8 cellular contexts compared by ENCODE assay signal in genomic region chr17:38967290-38967738, GRCh38. TPM values are rescaled to one million over a fixed set of nuclear protein-coding genes. Genes with fewer than 3 reads are reported as not detected.
A peak's percentile ranks its signal among the peaks of the same experiment; 100 is the strongest.
DNase-seq lines count a peak whose midpoint lies in the region; ATAC-seq and TF ChIP-seq lines count a peak whose summit lies in the region.

A gene with protein sequence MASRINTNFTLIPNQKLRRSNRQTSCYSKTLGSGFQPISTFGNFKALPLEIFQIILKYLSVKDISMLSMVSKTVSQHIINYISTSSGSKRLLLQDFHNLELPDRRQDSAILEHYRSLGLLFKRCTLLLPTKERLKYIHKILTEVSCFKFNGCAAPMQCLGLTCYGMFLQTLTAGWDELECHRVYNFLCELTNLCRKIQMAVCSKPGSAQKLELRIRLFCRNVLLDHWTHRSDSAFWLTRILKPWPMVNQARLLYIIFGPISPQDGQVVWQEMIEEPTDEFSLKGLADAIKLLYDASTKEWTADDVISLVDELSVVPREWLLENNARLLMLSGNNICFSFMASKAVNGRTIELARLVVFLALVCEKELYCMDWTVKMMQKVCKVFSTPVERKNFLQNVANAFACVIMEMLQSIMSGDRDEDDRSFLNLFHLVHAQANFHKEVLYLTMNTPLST (minus strand): TSS chr17:38967403. CDS start chr17:38963025, 4,378 bp downstream.

- TF ChIP-seq CTCF in GM10266 (IDR thresholded peaks at IDR 0.05; ENCODE audit: control insufficient read depth, insufficient read depth, low read depth, missing control alignments) (no peak), omental fat pad (IDR thresholded peaks at IDR 0.05) (no peak)

- H3K9me3 ChIP-seq in stomach smooth muscle (ENCODE audit: control insufficient read depth in 2 of 2, low read length in 2 of 2): no peaks in the 10 kb centered on the region

- H3K9ac ChIP-seq in stomach smooth muscle (ENCODE audit: low read length in 2 of 2): peak within 1 kb of the TSS; percentile 62 to 67

- intact Hi-C loops in head of caudate nucleus (cut with DNase I): no loop called here

- no peaks in the 10 kb centered on the region for H3K4me1 ChIP-seq in stomach smooth muscle (ENCODE audit: control insufficient read depth, insufficient read depth, low read length)

- ATAC-seq in omental fat pad (ENCODE audit: low FRiP score) (peak; percentile 97), SK-N-SH treated with all-trans-retinoic acid at 6 μM for 48 hours (no peak), GM19455 (IDR thresholded peaks at IDR 0.05; ENCODE audit: unreplicated experiment) (no peak)

- DNase-seq in GM10266 (ENCODE audit: extremely low spot score) (peak; percentile 30), SK-N-DZ (ENCODE audit: low spot score) (peak; percentile 71), head of caudate nucleus (peak; percentile 72 to 94 (median 88)), omental fat pad (ENCODE audit: low spot score) (peak; percentile 57)
- DNase-seq in activated naive CD8-positive, alpha-beta T cell treated with anti-CD3 and anti-CD28 coated beads, Interleukin-2, amount 50 U/mL, for 16 hours (ENCODE audit: low read depth, low spot score): peak; percentile 77

- H3K36me3 ChIP-seq in stomach smooth muscle (ENCODE audit: control insufficient read depth in 2 of 2, insufficient read depth in 2 of 2, low read length in 2 of 2): no peaks in the 10 kb centered on the region

- peak within 1 kb of the TSS; percentile 67 to 68 for H3K4me3 ChIP-seq in stomach smooth muscle (ENCODE audit: low read length in 2 of 2)

- H3K27me3 ChIP-seq in stomach smooth muscle (ENCODE audit: control insufficient read depth in 1 of 2, insufficient read depth in 2 of 2, low read length in 2 of 2): no peaks in the 10 kb centered on the region

- peak within 1 kb of the TSS; percentile 31 for H3K27ac ChIP-seq in stomach smooth muscle (ENCODE audit: low read length)

TF ChIP-seq in SK-N-SH treated with all-trans-retinoic acid at 6 μM for 48 hours, 23 proteins besides CTCF, POLR2A, EP300 and RAD21:
- TF ChIP-seq CSDC2 (CRISPR knock-in tag; IDR thresholded peaks at IDR 0.05) (no peak), BACH2 (CRISPR knock-in tag; IDR thresholded peaks at IDR 0.05; ENCODE audit: borderline replicate concordance) (no peak), ESRRG (CRISPR knock-in tag; IDR thresholded peaks at IDR 0.05) (no peak), ZC3H10 (CRISPR knock-in tag; IDR thresholded peaks at IDR 0.05) (no peak), ARNTL (CRISPR knock-in tag; IDR thresholded peaks at IDR 0.05; ENCODE audit: borderline replicate concordance, low read depth) (no peak), ZFP30 (CRISPR knock-in tag; IDR thresholded peaks at IDR 0.05) (no peak), TCF4 (CRISPR knock-in tag; IDR thresholded peaks at IDR 0.05; ENCODE audit: borderline replicate concordance) (no peak), TOX (CRISPR knock-in tag; IDR thresholded peaks at IDR 0.05; ENCODE audit: borderline replicate concordance) (no peak), OSR1 (CRISPR knock-in tag; IDR thresholded peaks at IDR 0.05) (no peak), ZNF70 (CRISPR knock-in tag; IDR thresholded peaks at IDR 0.05) (no peak), ISL1 (CRISPR knock-in tag; IDR thresholded peaks at IDR 0.05) (no peak), ZNF8 (CRISPR knock-in tag; IDR thresholded peaks at IDR 0.05) (no peak)
- TF ChIP-seq, protein P1, sequence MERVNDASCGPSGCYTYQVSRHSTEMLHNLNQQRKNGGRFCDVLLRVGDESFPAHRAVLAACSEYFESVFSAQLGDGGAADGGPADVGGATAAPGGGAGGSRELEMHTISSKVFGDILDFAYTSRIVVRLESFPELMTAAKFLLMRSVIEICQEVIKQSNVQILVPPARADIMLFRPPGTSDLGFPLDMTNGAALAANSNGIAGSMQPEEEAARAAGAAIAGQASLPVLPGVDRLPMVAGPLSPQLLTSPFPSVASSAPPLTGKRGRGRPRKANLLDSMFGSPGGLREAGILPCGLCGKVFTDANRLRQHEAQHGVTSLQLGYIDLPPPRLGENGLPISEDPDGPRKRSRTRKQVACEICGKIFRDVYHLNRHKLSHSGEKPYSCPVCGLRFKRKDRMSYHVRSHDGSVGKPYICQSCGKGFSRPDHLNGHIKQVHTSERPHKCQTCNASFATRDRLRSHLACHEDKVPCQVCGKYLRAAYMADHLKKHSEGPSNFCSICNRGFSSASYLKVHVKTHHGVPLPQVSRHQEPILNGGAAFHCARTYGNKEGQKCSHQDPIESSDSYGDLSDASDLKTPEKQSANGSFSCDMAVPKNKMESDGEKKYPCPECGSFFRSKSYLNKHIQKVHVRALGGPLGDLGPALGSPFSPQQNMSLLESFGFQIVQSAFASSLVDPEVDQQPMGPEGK (CRISPR knock-in tag; IDR thresholded peaks at IDR 0.05; ENCODE audit: borderline replicate concordance): no peak
- TF ChIP-seq, protein P2, sequence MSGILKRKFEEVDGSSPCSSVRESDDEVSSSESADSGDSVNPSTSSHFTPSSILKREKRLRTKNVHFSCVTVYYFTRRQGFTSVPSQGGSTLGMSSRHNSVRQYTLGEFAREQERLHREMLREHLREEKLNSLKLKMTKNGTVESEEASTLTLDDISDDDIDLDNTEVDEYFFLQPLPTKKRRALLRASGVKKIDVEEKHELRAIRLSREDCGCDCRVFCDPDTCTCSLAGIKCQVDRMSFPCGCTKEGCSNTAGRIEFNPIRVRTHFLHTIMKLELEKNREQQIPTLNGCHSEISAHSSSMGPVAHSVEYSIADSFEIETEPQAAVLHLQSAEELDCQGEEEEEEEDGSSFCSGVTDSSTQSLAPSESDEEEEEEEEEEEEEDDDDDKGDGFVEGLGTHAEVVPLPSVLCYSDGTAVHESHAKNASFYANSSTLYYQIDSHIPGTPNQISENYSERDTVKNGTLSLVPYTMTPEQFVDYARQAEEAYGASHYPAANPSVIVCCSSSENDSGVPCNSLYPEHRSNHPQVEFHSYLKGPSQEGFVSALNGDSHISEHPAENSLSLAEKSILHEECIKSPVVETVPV (CRISPR knock-in tag; IDR thresholded peaks at IDR 0.05): no peak

RNA-seq across cellular contexts. Expression of the gene that starts here (rescaled TPM):
- polyA plus RNA-seq in SK-N-DZ (2014; cell fraction: cytosol; rRNA removed): not detected in 2 replicates
- polyA plus RNA-seq in SK-N-DZ (2014; cell fraction: nucleus; rRNA removed): not detected in 2 replicates
- total RNA-seq in omental fat pad: not detected

Comparison
In these comparisons a context has a peak if more than half of its experiments do, and no peak if none do; other contexts are left out.
1. Peak in DNase-seq and ATAC-seq in omental fat pad; RNA of the gene not detected or under 1 TPM.
2. DNase-seq: peak in every context shown above with its lines; median percentile 88 in head of caudate nucleus; 77 in activated naive CD8-positive, alpha-beta T cell treated with anti-CD3 and anti-CD28 coated beads, Interleukin-2, amount 50 U/mL, for 16 hours; 71 in SK-N-DZ; 57 in omental fat pad; 30 in GM10266.